ENCODE assay signal across 11 cellular contexts in genomic region chr6:134216304-134217029, GRCh38.
DNase-seq lines count a peak whose midpoint lies in the region; ATAC-seq lines count a peak whose summit lies in the region.
"Had no signal": no experiment of that assay in that cellular context is flagged by ENCODE, and none has a peak within 500 bp of the region (broad histone marks: within the 10 kb centered on the region; RNA-seq: fewer than 3 reads in every experiment).

No MANE protein-coding gene starts in this region.

- ATAC-seq in GM21515 (IDR thresholded peaks at IDR 0.05; ENCODE audit: unreplicated experiment) (peak; percentile 56), GM21423 (IDR thresholded peaks at IDR 0.05; ENCODE audit: unreplicated experiment) (no peak)
- ATAC-seq: left ventricle myocardium superior had no signal

- DNase-seq in NOMO-1 (lab: John Stamatoyannopoulos, UW; ENCODE audit: unreplicated experiment in 2 of 2) (peak; percentile 72 to 85), epithelial cell of prostate (ENCODE audit: low read depth, low spot score) (peak; percentile 8), substantia nigra (lab: John Stamatoyannopoulos, UW) (no peak), GM19240 (ENCODE audit: insufficient read length, low spot score) (no peak), activated gamma-delta T cell (lab: John Stamatoyannopoulos, UW) (no peak), amniotic stem cell (lab: John Stamatoyannopoulos, UW) (no peak)
- DNase-seq: left ventricle myocardium superior had no signal

- H3K27ac ChIP-seq in epithelial cell of prostate (no peak overlapping the region), substantia nigra (ENCODE audit: low read depth, low read length, poor library complexity, severe bottlenecking) (peak overlapping the region; percentile 66)
- H3K27ac ChIP-seq: cardiac muscle cell, VCaP had no signal

Comparison
In these comparisons a context has a peak if more than half of its experiments do, and no peak if none do; other contexts are left out.
1. DNase-seq: peak in NOMO-1 (2 of 2) and epithelial cell of prostate (single experiment); none in substantia nigra (0 of 49), GM19240 (single experiment), activated gamma-delta T cell (single experiment) and amniotic stem cell (single experiment).